8 cellular contexts compared by ENCODE assay signal in the genomic region with DNA sequence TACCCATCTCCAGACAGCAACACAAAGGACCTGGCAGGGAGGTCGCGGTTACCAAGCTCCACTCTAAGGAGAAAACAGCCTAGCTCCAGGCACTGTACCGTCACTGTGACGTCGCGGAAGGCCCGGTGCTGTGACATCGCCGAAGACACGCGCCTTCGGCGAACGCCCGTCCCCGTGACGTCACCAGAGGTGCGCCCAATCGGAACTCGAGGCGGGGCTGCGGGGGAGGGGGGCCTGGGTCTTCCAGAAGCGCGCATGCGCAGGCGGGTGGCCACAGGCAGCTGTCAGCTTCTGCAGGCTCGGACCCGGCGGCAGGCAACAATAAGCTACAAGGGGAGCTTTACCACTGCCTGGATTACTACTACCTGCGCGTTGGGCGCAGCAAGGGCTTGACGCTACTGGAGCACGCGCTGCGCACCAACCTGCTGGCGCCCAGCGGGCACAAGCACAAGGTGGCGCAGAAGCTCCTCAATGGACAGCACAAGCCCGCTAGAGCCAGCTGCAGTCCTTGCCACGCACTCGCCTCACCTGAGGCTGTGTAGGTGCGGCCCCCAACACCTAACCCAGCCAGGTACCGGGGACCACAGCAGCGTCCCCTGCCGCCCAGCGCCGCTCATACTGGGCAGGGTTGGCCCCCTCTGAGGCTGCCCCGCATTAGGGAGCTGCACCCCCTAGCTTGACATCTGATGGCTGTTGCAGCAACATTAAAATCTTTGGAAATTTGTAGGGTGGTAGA.
DNase-seq lines count a peak whose midpoint lies in the region; ATAC-seq and TF ChIP-seq lines count a peak whose summit lies in the region.

No MANE protein-coding gene starts in this region.

- H3K36me3 Mint-ChIP-seq in endothelial cell (ENCODE audit: low read depth, unreplicated experiment): peaks cover 5% of the 10 kb centered on the region

- H3K27me3 Mint-ChIP-seq in endothelial cell (ENCODE audit: unreplicated experiment): peaks cover 4% of the 10 kb centered on the region

- WGBS in mesendoderm (ENCODE audit: extremely low coverage, insufficient coverage, low lambda C conversion rate): no CpG with 5 or more reads among the region's 49 CpGs

- H3K4me2 ChIP-seq in mesendoderm (ENCODE audit: low read length): peak overlapping the region; percentile 99

- no peak overlapping the region for H4K5ac ChIP-seq in mesendoderm (ENCODE audit: low read length)

- H3K4ac ChIP-seq in mesendoderm (ENCODE audit: low read depth, low read length): no peak overlapping the region

- H3K9me3 ChIP-seq in HAP-1: no peaks in the 10 kb centered on the region

- no peak overlapping the region for H3K27ac ChIP-seq in mesendoderm (ENCODE audit: low read depth, low read length)

- peak; percentile 65 for ATAC-seq in HG02763 (IDR thresholded peaks at IDR 0.05; ENCODE audit: unreplicated experiment)

- H3K27ac Mint-ChIP-seq in endothelial cell (ENCODE audit: unreplicated experiment): no peak overlapping the region

- H3K27me3 ChIP-seq in mesendoderm (ENCODE audit: insufficient read depth, low read length, poor library complexity): no peaks in the 10 kb centered on the region
- no peaks in the 10 kb centered on the region for H3K27me3 ChIP-seq in HAP-1 (ENCODE audit: low read depth)

- TF ChIP-seq CTCF in endothelial cell (IDR thresholded peaks at IDR 0.05; ENCODE audit: unreplicated experiment): no peak

- no peak overlapping the region for H3K23ac ChIP-seq in mesendoderm (ENCODE audit: low read length)

- H3K9me3 Mint-ChIP-seq in endothelial cell (ENCODE audit: unreplicated experiment): no peaks in the 10 kb centered on the region

- H3K4me1 Mint-ChIP-seq in endothelial cell (ENCODE audit: unreplicated experiment): no peaks in the 10 kb centered on the region

- peak overlapping the region; percentile 61 for H3K9ac ChIP-seq in mesendoderm (ENCODE audit: low read length)

- H3K79me1 ChIP-seq in mesendoderm (ENCODE audit: low read length): no peaks in the 10 kb centered on the region

- H2BK5ac ChIP-seq in mesendoderm (ENCODE audit: low read length): no peak overlapping the region

- H3K36me3 ChIP-seq in mesendoderm (ENCODE audit: control insufficient read depth, insufficient read depth, low read length): no peaks in the 10 kb centered on the region
- H3K36me3 ChIP-seq in HAP-1 (replicated peaks): peaks cover 7% of the 10 kb centered on the region; the same call in 1 of the 2 replicates

- peak overlapping the region; percentile 18 for H3K4me3 ChIP-seq in mesendoderm (ENCODE audit: low read length)
- H3K4me3 ChIP-seq in HAP-1: no peak overlapping the region

- H2AK5ac ChIP-seq in mesendoderm (ENCODE audit: low read length): no peak overlapping the region

- H3K4me1 ChIP-seq in mesendoderm (ENCODE audit: control insufficient read depth, low read depth, low read length) (peaks cover 2% of the 10 kb centered on the region), HAP-1 (no peaks in the 10 kb centered on the region)

- H3K79me2 ChIP-seq in mesendoderm (ENCODE audit: control insufficient read depth, insufficient read depth, low read length): no peaks in the 10 kb centered on the region

- H3K4me3 Mint-ChIP-seq in endothelial cell (ENCODE audit: unreplicated experiment): peak overlapping the region; percentile 42

- H2BK120ac ChIP-seq in mesendoderm (ENCODE audit: low read depth, low read length): no peak overlapping the region

- H3K18ac ChIP-seq in mesendoderm (ENCODE audit: low read length): no peak overlapping the region

- H2BK15ac ChIP-seq in mesendoderm (replicated peaks; ENCODE audit: low read depth): no peak overlapping the region

- no peak overlapping the region for H4K8ac ChIP-seq in mesendoderm (ENCODE audit: low read depth, low read length)

- in situ Hi-C loops in HAP-1 (cut with MboI; ENCODE audit: low sequenced_read_pairs): no loop called here

- DNase-seq in GF-D8 (lab: John Stamatoyannopoulos, UW): peak; percentile 17
- peak; percentile 70 for DNase-seq in NCI-H446 treated with DMSO at 0.1 percent for 48 hours (lab: John Stamatoyannopoulos, UW)
- DNase-seq in activated T-cell treated with anti-CD3 and anti-CD28 coated beads for 1 hour (ENCODE audit: low read depth): peak; percentile 69
- DNase-seq in endothelial cell (ENCODE audit: low spot score): peak; percentile 81
- DNase-seq in mesendoderm: peak; percentile 95
- peak; percentile 65 for DNase-seq in stimulated activated CD8-positive, alpha-beta memory T cell treated with anti-CD3 and anti-CD28 coated beads, Interleukin-12 subunit alpha, Interleukin-12 subunit beta, amount 100 ng/mL, for 1 hour (ENCODE audit: low read depth)
- DNase-seq in HAP-1 (ENCODE audit: low spot score in 2 of 2): no peak

- H3K56ac ChIP-seq in mesendoderm (ENCODE audit: low read length): peak overlapping the region; percentile 79

Comparison
In these comparisons a context has a peak if more than half of its experiments do, and no peak if none do; other contexts are left out.
1. DNase-seq: peak in GF-D8 (single experiment), NCI-H446 treated with DMSO at 0.1 percent for 48 hours (single experiment), activated T-cell treated with anti-CD3 and anti-CD28 coated beads for 1 hour (single experiment), endothelial cell (single experiment), mesendoderm (single experiment) and stimulated activated CD8-positive, alpha-beta memory T cell treated with anti-CD3 and anti-CD28 coated beads, Interleukin-12 subunit alpha, Interleukin-12 subunit beta, amount 100 ng/mL, for 1 hour (single experiment); none in HAP-1 (0 of 2).